Comparison of ENCODE assay signal across 22 cellular contexts in genomic region chrX:43822015-43822414, GRCh38.
A peak's percentile ranks its signal among the peaks of the same experiment; 100 is the strongest.
DNase-seq lines count a peak whose midpoint lies in the region; ATAC-seq and TF ChIP-seq lines count a peak whose summit lies in the region.
"Had no signal": no experiment of that assay in that cellular context is flagged by ENCODE, and none has a peak within 500 bp of the region (broad histone marks: within the 10 kb centered on the region; RNA-seq: fewer than 3 reads in every experiment).

No MANE protein-coding gene starts in this region.

- H3K27me3 ChIP-seq in GM23248 (replicated peaks; ENCODE audit: insufficient read depth) (no peaks in the 10 kb centered on the region), RWPE2 (ENCODE audit: insufficient read depth, poor library complexity, severe bottlenecking) (no peaks in the 10 kb centered on the region)
- H3K27me3 ChIP-seq: body of pancreas, thyroid gland had no signal

- 0% methylated on average over 1 of the region's 1 CpG for WGBS in GM23248 (ENCODE audit: low coverage in 1 of 2, low lambda C conversion rate in 2 of 2, missing lambda C conversion rate in 2 of 2), 2 experiments

- in situ Hi-C loops in GM23248 (cut with MboI) = no loop called here

- no peaks in the 10 kb centered on the region for H3K9me2 ChIP-seq in GM23248 (ENCODE audit: insufficient read depth)

- H3K9ac ChIP-seq in GM23248 = no peak overlapping the region

- H3K9me3 ChIP-seq in GM23248 (ENCODE audit: low read depth) (no peaks in the 10 kb centered on the region), RWPE2 (ENCODE audit: severe bottlenecking) (no peaks in the 10 kb centered on the region)
- H3K9me3 ChIP-seq: body of pancreas, right atrium auricular region, thyroid gland had no signal

- TF ChIP-seq CTCF in RWPE2 (IDR thresholded peaks at IDR 0.05; ENCODE audit: poor library complexity, severe bottlenecking) (no peak), fibroblast of mammary gland (conservative IDR thresholded peaks at IDR 0.05; ENCODE audit: control insufficient read depth, insufficient read depth, low read depth, low read length) (no peak)

- peak; percentile 55; the same call in 2 of the 3 replicates for ATAC-seq in RWPE2 (ENCODE audit: low read depth)
- no peak for ATAC-seq in activated T-cell treated with anti-CD3 and anti-CD28 coated beads, Interleukin-2, amount 50 U/mL, for 4 hours
- ATAC-seq: body of pancreas had no signal

- H3K36me3 Mint-ChIP-seq in activated T-cell treated with anti-CD3 and anti-CD28 coated beads, Interleukin-2, amount 50 U/mL, for 4 hours (ENCODE audit: insufficient read depth) = no peaks in the 10 kb centered on the region
- H3K36me3 Mint-ChIP-seq: activated naive CD4-positive, alpha-beta T cell treated with anti-CD3 and anti-CD28 coated beads, Interleukin-2, amount 10 ng/mL, durations not matched to agents 7 days and 5 days; CD4-positive, alpha-beta memory T cell had no signal

- H3K4me3 Mint-ChIP-seq in activated T-cell treated with anti-CD3 and anti-CD28 coated beads, Interleukin-2, amount 50 U/mL, for 4 hours = no peak overlapping the region
- H3K4me3 Mint-ChIP-seq: activated naive CD4-positive, alpha-beta T cell treated with anti-CD3 and anti-CD28 coated beads, Interleukin-2, amount 10 ng/mL, durations not matched to agents 7 days and 5 days; CD4-positive, alpha-beta memory T cell; T-helper 1 cell treated with Interleukin-12 subunit alpha and Interleukin-12 subunit beta and Interleukin-4 antibody, amounts not matched to agents 30 μg/mL and 1 μg/mL, for 36 hours had no signal

- no peaks in the 10 kb centered on the region for H3K79me2 ChIP-seq in GM23248 (ENCODE audit: insufficient read depth)

- no peak overlapping the region for H2AFZ ChIP-seq in GM23248

- H4K20me1 ChIP-seq in GM23248 (ENCODE audit: insufficient read depth) = no peaks in the 10 kb centered on the region

- no peak overlapping the region for H3K4me2 ChIP-seq in GM23248 (ENCODE audit: unreplicated experiment)

- no peaks in the 10 kb centered on the region for H3K4me1 Mint-ChIP-seq in activated T-cell treated with anti-CD3 and anti-CD28 coated beads, Interleukin-2, amount 50 U/mL, for 4 hours (ENCODE audit: low read depth)
- H3K4me1 Mint-ChIP-seq: activated naive CD4-positive, alpha-beta T cell treated with anti-CD3 and anti-CD28 coated beads, Interleukin-2, amount 10 ng/mL, durations not matched to agents 7 days and 5 days; CD4-positive, alpha-beta memory T cell had no signal

- no peaks in the 10 kb centered on the region for H3F3A ChIP-seq in GM23248 (ENCODE audit: insufficient read depth)

- no peaks in the 10 kb centered on the region for H3K27me3 Mint-ChIP-seq in activated T-cell treated with anti-CD3 and anti-CD28 coated beads, Interleukin-2, amount 50 U/mL, for 4 hours (ENCODE audit: low read depth)

- no peaks in the 10 kb centered on the region for H3K9me3 Mint-ChIP-seq in activated T-cell treated with anti-CD3 and anti-CD28 coated beads, Interleukin-2, amount 50 U/mL, for 4 hours
- H3K9me3 Mint-ChIP-seq: activated naive CD4-positive, alpha-beta T cell treated with anti-CD3 and anti-CD28 coated beads, Interleukin-2, amount 10 ng/mL, durations not matched to agents 7 days and 5 days; T-helper 1 cell treated with Interleukin-12 subunit alpha and Interleukin-12 subunit beta and Interleukin-4 antibody, amounts not matched to agents 30 μg/mL and 1 μg/mL, for 36 hours had no signal

- H3K4me3 ChIP-seq in GM23248 (no peak overlapping the region), RWPE2 (ENCODE audit: severe bottlenecking) (no peak overlapping the region), fibroblast of mammary gland (ENCODE audit: control insufficient read depth, low read depth, low read length) (no peak overlapping the region)
- H3K4me3 ChIP-seq: body of pancreas, right atrium auricular region, thyroid gland had no signal

- H3K4me1 ChIP-seq in GM23248 (ENCODE audit: insufficient read depth) = peaks cover 8% of the 10 kb centered on the region; the same call in 1 of the 2 replicates
- H3K4me1 ChIP-seq in RWPE2 (ENCODE audit: insufficient read depth, poor library complexity, severe bottlenecking) = no peaks in the 10 kb centered on the region
- H3K4me1 ChIP-seq: body of pancreas, right atrium auricular region, thyroid gland had no signal

- no peaks in the 10 kb centered on the region for H3K36me3 ChIP-seq in GM23248 (ENCODE audit: low read depth)
- no peaks in the 10 kb centered on the region for H3K36me3 ChIP-seq in RWPE2 (ENCODE audit: low read depth)
- H3K36me3 ChIP-seq: right atrium auricular region, thyroid gland had no signal

- DNase-seq in GM23248 (peak; percentile 45), RWPE2 (ENCODE audit: low spot score) (no peak), fibroblast of mammary gland (ENCODE audit: low read depth) (peak; percentile 67), pons (ENCODE audit: low spot score) (peak; percentile 9), HuH-7.5 (ENCODE audit: low spot score) (no peak), AG08395 (ENCODE audit: low spot score) (no peak)
- DNase-seq in activated CD8-positive, alpha-beta memory T cell treated with anti-CD3 and anti-CD28 coated beads for 24 hours = no peak
- no peak for DNase-seq in activated T-cell treated with anti-CD3 and anti-CD28 coated beads, Interleukin-2, amount 50 U/mL, for 4 hours
- DNase-seq: activated CD4-positive, alpha-beta T cell treated with anti-CD3 and anti-CD28 coated beads, Interleukin-2, amount 50 U/mL, for 4 hours; activated naive CD4-positive, alpha-beta T cell treated with anti-CD3 and anti-CD28 coated beads, Interleukin-2, amount 10 ng/mL, durations not matched to agents 7 days and 5 days; activated T-cell treated with anti-CD3 and anti-CD28 coated beads for 4 hours; body of pancreas; CD4-positive, alpha-beta memory T cell; cortex of kidney; KG1; NCI-H1048; NCI-H2107; NCI-H524 treated with DMSO at 0.1 percent for 48 hours; SHP77; thyroid gland had no signal

- H3K27ac ChIP-seq in GM23248 = no peak overlapping the region
- no peak overlapping the region for H3K27ac ChIP-seq in RWPE2 (ENCODE audit: poor library complexity, severe bottlenecking)
- H3K27ac ChIP-seq: body of pancreas, right atrium auricular region, thyroid gland had no signal

Comparison
In these comparisons a context has a peak if more than half of its experiments do, and no peak if none do; other contexts are left out.
1. DNase-seq: peak in GM23248 (single experiment), fibroblast of mammary gland (single experiment) and pons (single experiment); none in RWPE2 (single experiment), activated CD8-positive, alpha-beta memory T cell treated with anti-CD3 and anti-CD28 coated beads for 24 hours (single experiment), activated T-cell treated with anti-CD3 and anti-CD28 coated beads, Interleukin-2, amount 50 U/mL, for 4 hours (single experiment), HuH-7.5 (single experiment) and AG08395 (single experiment).